Comparison of ENCODE assay signal across 9 cellular contexts in genomic region chr17:19142419-19142818, GRCh38. TPM values are rescaled to one million over a fixed set of nuclear protein-coding genes. Genes with fewer than 3 reads are reported as not detected.
DNase-seq lines count a peak whose midpoint lies in the region; ATAC-seq, FAIRE-seq and TF ChIP-seq lines count a peak whose summit lies in the region.
"Not testable (repeated sequence)": the region's sequence is repeated elsewhere in the genome, so short reads cannot be mapped to it uniquely, and the experiment has no call there.
"Had no signal": no experiment of that assay in that cellular context is flagged by ENCODE, and none has a peak within 500 bp of the region (broad histone marks: within the 10 kb centered on the region; RNA-seq: fewer than 3 reads in every experiment).

No MANE protein-coding gene starts in this region.

- intact Hi-C loops in right lobe of liver (cut with DNase I) = not testable (repeated sequence)

- CTCF ChIA-PET in A549 (lab: Yijun Ruan, JAX) = not testable (repeated sequence)

- ATAC-seq in A549 = peak; percentile 76 to 89
- peak; percentile 39 for ATAC-seq in GM23338
- peak; percentile 45 for ATAC-seq in foreskin keratinocyte
- ATAC-seq in right lobe of liver = peak; percentile 63 to 77 (median 68)
- ATAC-seq in stimulated activated naive CD8-positive, alpha-beta T cell treated with anti-CD3 and anti-CD28 coated beads, Interleukin-15, Interleukin-2, amounts not matched to agents 100 U/mL and 50 U/mL, for 24 hours = peak; percentile 50

- not testable (repeated sequence) for H3K9me2 ChIP-seq in GM23338 (ENCODE audit: insufficient read depth)

- not testable (repeated sequence) for H3K79me2 ChIP-seq in GM23338 (replicated peaks; ENCODE audit: insufficient read depth)

- H3K9me3 Mint-ChIP-seq in GM23338; activated naive CD8-positive, alpha-beta T cell treated with anti-CD3 and anti-CD28 coated beads for 36 hours; progenitor cell of endocrine pancreas (ENCODE audit: low read depth): not testable (repeated sequence)

- TF ChIP-seq POLR2A in A549 (IDR thresholded peaks at IDR 0.05; ENCODE audit: low read length); right lobe of liver (IDR thresholded peaks at IDR 0.05): not testable (repeated sequence)

- not testable (repeated sequence) for H3K4me1 Mint-ChIP-seq in GM23338; activated naive CD8-positive, alpha-beta T cell treated with anti-CD3 and anti-CD28 coated beads for 36 hours; progenitor cell of endocrine pancreas (ENCODE audit: low read depth)

- H3K4me3 Mint-ChIP-seq in GM23338; activated naive CD8-positive, alpha-beta T cell treated with anti-CD3 and anti-CD28 coated beads for 36 hours; progenitor cell of endocrine pancreas (ENCODE audit: low read depth): not testable (repeated sequence)

- not testable (repeated sequence) for H2AFZ ChIP-seq in GM23338

- TF ChIP-seq EP300 in A549 (IDR thresholded peaks at IDR 0.05) = not testable (repeated sequence)

- not testable (repeated sequence) for H3K27ac Mint-ChIP-seq in GM23338; activated naive CD8-positive, alpha-beta T cell treated with anti-CD3 and anti-CD28 coated beads for 36 hours; progenitor cell of endocrine pancreas

- H3K36me3 ChIP-seq in GM23338 (ENCODE audit: insufficient read depth); right lobe of liver: not testable (repeated sequence)

- peak overlapping the region; percentile 82 to 84 for H3K27ac ChIP-seq in A549
- H3K27ac ChIP-seq in GM23338 (ENCODE audit: low read depth); foreskin keratinocyte; right lobe of liver: not testable (repeated sequence)

- H3K27me3 ChIP-seq in GM23338 (ENCODE audit: insufficient read depth); foreskin keratinocyte; right lobe of liver: not testable (repeated sequence)

- not testable (repeated sequence) for H3K9me3 ChIP-seq in A549, right lobe of liver

- not testable (repeated sequence) for H3K27me3 Mint-ChIP-seq in GM23338 (ENCODE audit: insufficient read depth, low read depth, poor library complexity); activated naive CD8-positive, alpha-beta T cell treated with anti-CD3 and anti-CD28 coated beads for 36 hours; progenitor cell of endocrine pancreas

- not testable (repeated sequence) for H4K20me1 ChIP-seq in GM23338 (replicated peaks; ENCODE audit: insufficient read depth)

- not testable (repeated sequence) for H3K4me1 ChIP-seq in A549; GM23338 (ENCODE audit: insufficient read depth); foreskin keratinocyte; right lobe of liver

- peak; percentile 54 to 69 for TF ChIP-seq RAD21 in A549 (conservative IDR thresholded peaks at IDR 0.05 in 1 of 2, IDR thresholded peaks at IDR 0.05 in 1 of 2)

- H3K4me2 ChIP-seq in A549 = peak overlapping the region; percentile 52; the same call in 2 of the 3 replicates
- H3K4me2 ChIP-seq in GM23338 = not testable (repeated sequence)

- not testable (repeated sequence) for FAIRE-seq in A549 (lab: Jason Lieb, UNC)

- not testable (repeated sequence) for DNase-seq in A549 (ENCODE audit: low read depth in 1 of 2, low spot score in 1 of 2); GM23338 (ENCODE audit: low spot score); foreskin keratinocyte
- peak; percentile 49 for DNase-seq in activated CD4-positive, alpha-beta T cell treated with anti-CD3 and anti-CD28 coated beads for 48 hours
- DNase-seq in activated naive CD8-positive, alpha-beta T cell treated with anti-CD3 and anti-CD28 coated beads for 36 hours = peak; percentile 20
- peak; percentile 45 to 81 (median 54) for DNase-seq in right lobe of liver
- DNase-seq in progenitor cell of endocrine pancreas (ENCODE audit: low spot score, unreplicated experiment) = peak; percentile 15
- DNase-seq in stimulated activated naive CD8-positive, alpha-beta T cell treated with anti-CD3 and anti-CD28 coated beads, Interleukin-15, Interleukin-2, amounts not matched to agents 100 U/mL and 50 U/mL, for 24 hours = peak; percentile 57

- not testable (repeated sequence) for H3F3A ChIP-seq in GM23338 (replicated peaks; ENCODE audit: low read depth)

- H3K4me3 ChIP-seq in A549, GM23338, right lobe of liver: not testable (repeated sequence)

- not testable (repeated sequence) for H3K36me3 Mint-ChIP-seq in GM23338 (ENCODE audit: low read depth); activated naive CD8-positive, alpha-beta T cell treated with anti-CD3 and anti-CD28 coated beads for 36 hours; progenitor cell of endocrine pancreas (ENCODE audit: insufficient read depth)

- peak; percentile 39 for TF ChIP-seq CTCF in A549 (IDR thresholded peaks at IDR 0.05)
- not testable (repeated sequence) for TF ChIP-seq CTCF in GM23338 (conservative IDR thresholded peaks at IDR 0.05; ENCODE audit: low read depth in 2 of 2); foreskin keratinocyte (conservative IDR thresholded peaks at IDR 0.05)
- peak in 2 of 4 donors; percentile 32 to 47 for TF ChIP-seq CTCF in right lobe of liver (IDR thresholded peaks at IDR 0.05)
- TF ChIP-seq CTCF in progenitor cell of endocrine pancreas (IDR thresholded peaks at IDR 0.05; ENCODE audit: unreplicated experiment) = peak; percentile 33

- POLR2A ChIA-PET in A549 (lab: Yijun Ruan, JAX) = not testable (repeated sequence)

- WGBS in A549 (ENCODE audit: missing lambda C conversion rate) = 0% methylated on average over 2 of the region's 4 CpGs
- no CpG with 5 or more reads among the region's 4 CpGs for WGBS in right lobe of liver (ENCODE audit: insufficient coverage, low coverage, low lambda C conversion rate, missing lambda C conversion rate)

TF ChIP-seq in A549, 52 proteins besides CTCF, POLR2A, EP300 and RAD21:
- TF ChIP-seq SMC3 (IDR thresholded peaks at IDR 0.05) = peak; percentile 47

RNA-seq across cellular contexts. Expression of gene GRAPL, which starts 15.0 kb away (rescaled TPM):
- polyA plus RNA-seq in A549 (2011; rRNA removed) (0.08 and 0.09 TPM in 2 replicates), A549 (2017; fragmentation: RNase III; extraction: RNeasy Plus Mini Kit Qiagen cat#74134 plus additional on column Dnase treatment) (0.16 to 0.36 TPM (median 0.25 TPM) in 3 replicates), GM23338 (2016; fragmentation: Nextera tagmentation; extraction: Ambion mirVana) (not detected in 2 replicates), foreskin keratinocyte (not detected in 2 replicates)
- 0.08 TPM in 1 of 2 replicates, not detected in the other for polyA plus RNA-seq in A549 (2012; cell fraction: cytosol; rRNA removed)
- 0.43 and 0.61 TPM in 2 replicates for polyA plus RNA-seq in A549 (2012; cell fraction: nucleus; rRNA removed)
- 0.74 and 1.2 TPM in 2 replicates for polyA minus RNA-seq in A549 (2011; rRNA and poly(A)+ RNA removed)
- 0.28 TPM in 1 of 2 replicates, not detected in the other for total RNA-seq in GM23338 (2014; rRNA removed; shearing (Covaris generic))
- total RNA-seq in activated naive CD8-positive, alpha-beta T cell treated with anti-CD3 and anti-CD28 coated beads for 36 hours = 1 to 10 TPM; 3.1 to 3.5 TPM
- total RNA-seq in foreskin keratinocyte (not detected in 2 replicates), right lobe of liver (1 to 10 TPM in 4 of 6 experiments, under 1 TPM in 2; 0.68 to 9.2 (median 2.2) TPM), progenitor cell of endocrine pancreas (not detected in 2 replicates)
- total RNA-seq: NCI-H460 had no signal
